Comparison of ENCODE assay signal across 1 cellular context in the genomic region with DNA sequence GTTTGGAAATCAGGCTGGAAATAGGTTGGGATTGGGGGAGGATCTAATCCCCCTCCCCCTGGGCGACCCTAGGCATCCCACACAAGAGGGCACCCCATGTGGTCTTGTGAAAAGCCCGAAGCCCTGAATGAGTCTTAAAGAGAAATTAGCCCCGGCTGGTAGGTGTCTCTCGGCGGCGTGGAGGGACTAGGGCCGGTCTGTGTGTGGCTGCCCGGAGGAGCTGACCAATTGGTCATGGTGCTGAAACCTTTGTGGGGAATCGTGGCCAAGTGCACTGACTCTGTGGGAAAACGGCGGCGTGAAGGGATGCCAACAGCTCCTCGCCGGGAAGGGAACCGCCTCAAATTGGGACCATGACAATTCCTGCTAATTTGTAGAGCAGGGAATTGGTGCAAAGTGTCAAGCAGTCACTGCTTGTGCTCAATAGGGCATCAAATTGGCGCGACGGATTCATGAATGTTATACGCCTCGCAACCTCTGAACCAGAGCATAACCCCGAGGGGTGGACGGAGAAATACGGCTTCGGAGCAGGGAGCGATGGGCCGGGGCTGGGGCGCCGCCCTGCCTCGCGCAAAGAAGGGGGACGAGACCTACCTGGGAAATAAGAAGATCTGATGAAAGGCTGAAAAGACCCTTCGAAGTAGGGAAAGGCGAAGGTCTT.
A peak's percentile ranks its signal among the peaks of the same experiment; 100 is the strongest.
TF ChIP-seq lines count a peak whose summit lies in the region.

No MANE protein-coding gene starts in this region.

TF ChIP-seq in WTC11, 78 proteins besides CTCF, POLR2A, EP300 and RAD21 (continued from another document):
- TF ChIP-seq, protein P1, sequence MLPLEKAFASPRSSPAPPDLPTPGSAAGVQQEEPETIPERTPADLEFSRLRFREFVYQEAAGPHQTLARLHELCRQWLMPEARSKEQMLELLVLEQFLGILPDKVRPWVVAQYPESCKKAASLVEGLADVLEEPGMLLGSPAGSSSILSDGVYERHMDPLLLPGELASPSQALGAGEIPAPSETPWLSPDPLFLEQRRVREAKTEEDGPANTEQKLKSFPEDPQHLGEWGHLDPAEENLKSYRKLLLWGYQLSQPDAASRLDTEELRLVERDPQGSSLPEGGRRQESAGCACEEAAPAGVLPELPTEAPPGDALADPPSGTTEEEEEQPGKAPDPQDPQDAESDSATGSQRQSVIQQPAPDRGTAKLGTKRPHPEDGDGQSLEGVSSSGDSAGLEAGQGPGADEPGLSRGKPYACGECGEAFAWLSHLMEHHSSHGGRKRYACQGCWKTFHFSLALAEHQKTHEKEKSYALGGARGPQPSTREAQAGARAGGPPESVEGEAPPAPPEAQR (CRISPR knock-in tag; IDR thresholded peaks at IDR 0.05), result no peak
- TF ChIP-seq NR3C1 (CRISPR knock-in tag; conservative IDR thresholded peaks at IDR 0.05; ENCODE audit: low read depth) (0 out of 2 replicates have a peak, but pooled peaks have one; percentile 33), FOXP1 (CRISPR knock-in tag; IDR thresholded peaks at IDR 0.05; ENCODE audit: borderline replicate concordance) (peak; percentile 72), OVOL2 (CRISPR knock-in tag; IDR thresholded peaks at IDR 0.05; ENCODE audit: borderline replicate concordance) (no peak), ZNF219 (CRISPR knock-in tag; IDR thresholded peaks at IDR 0.05; ENCODE audit: borderline replicate concordance) (0 out of 2 replicates have a peak, but pooled peaks have one; percentile 58), PRDM15 (CRISPR knock-in tag; IDR thresholded peaks at IDR 0.05) (no peak), NFYB (CRISPR knock-in tag; conservative IDR thresholded peaks at IDR 0.05; ENCODE audit: low read depth) (0 out of 2 replicates have a peak, but pooled peaks have one; percentile 12), SMAD4 (CRISPR knock-in tag; IDR thresholded peaks at IDR 0.05) (0 out of 2 replicates have a peak, but pooled peaks have one; percentile 51), NFE2L1 (CRISPR knock-in tag; IDR thresholded peaks at IDR 0.05) (0 out of 2 replicates have a peak, but pooled peaks have one; percentile 38), ESRRA (CRISPR knock-in tag; IDR thresholded peaks at IDR 0.05; ENCODE audit: borderline replicate concordance) (peak; percentile 74; the same call in 1 of the 2 replicates), TEAD4 (CRISPR knock-in tag; IDR thresholded peaks at IDR 0.05) (0 out of 2 replicates have a peak, but pooled peaks have one; percentile 47)
- TF ChIP-seq, protein P2, sequence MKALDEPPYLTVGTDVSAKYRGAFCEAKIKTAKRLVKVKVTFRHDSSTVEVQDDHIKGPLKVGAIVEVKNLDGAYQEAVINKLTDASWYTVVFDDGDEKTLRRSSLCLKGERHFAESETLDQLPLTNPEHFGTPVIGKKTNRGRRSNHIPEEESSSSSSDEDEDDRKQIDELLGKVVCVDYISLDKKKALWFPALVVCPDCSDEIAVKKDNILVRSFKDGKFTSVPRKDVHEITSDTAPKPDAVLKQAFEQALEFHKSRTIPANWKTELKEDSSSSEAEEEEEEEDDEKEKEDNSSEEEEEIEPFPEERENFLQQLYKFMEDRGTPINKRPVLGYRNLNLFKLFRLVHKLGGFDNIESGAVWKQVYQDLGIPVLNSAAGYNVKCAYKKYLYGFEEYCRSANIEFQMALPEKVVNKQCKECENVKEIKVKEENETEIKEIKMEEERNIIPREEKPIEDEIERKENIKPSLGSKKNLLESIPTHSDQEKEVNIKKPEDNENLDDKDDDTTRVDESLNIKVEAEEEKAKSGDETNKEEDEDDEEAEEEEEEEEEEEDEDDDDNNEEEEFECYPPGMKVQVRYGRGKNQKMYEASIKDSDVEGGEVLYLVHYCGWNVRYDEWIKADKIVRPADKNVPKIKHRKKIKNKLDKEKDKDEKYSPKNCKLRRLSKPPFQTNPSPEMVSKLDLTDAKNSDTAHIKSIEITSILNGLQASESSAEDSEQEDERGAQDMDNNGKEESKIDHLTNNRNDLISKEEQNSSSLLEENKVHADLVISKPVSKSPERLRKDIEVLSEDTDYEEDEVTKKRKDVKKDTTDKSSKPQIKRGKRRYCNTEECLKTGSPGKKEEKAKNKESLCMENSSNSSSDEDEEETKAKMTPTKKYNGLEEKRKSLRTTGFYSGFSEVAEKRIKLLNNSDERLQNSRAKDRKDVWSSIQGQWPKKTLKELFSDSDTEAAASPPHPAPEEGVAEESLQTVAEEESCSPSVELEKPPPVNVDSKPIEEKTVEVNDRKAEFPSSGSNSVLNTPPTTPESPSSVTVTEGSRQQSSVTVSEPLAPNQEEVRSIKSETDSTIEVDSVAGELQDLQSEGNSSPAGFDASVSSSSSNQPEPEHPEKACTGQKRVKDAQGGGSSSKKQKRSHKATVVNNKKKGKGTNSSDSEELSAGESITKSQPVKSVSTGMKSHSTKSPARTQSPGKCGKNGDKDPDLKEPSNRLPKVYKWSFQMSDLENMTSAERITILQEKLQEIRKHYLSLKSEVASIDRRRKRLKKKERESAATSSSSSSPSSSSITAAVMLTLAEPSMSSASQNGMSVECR (CRISPR knock-in tag; IDR thresholded peaks at IDR 0.05; ENCODE audit: borderline replicate concordance), result peak; percentile 80
- TF ChIP-seq, protein P3, sequence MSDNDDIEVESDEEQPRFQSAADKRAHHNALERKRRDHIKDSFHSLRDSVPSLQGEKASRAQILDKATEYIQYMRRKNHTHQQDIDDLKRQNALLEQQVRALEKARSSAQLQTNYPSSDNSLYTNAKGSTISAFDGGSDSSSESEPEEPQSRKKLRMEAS (CRISPR knock-in tag; IDR thresholded peaks at IDR 0.05), result 0 out of 2 replicates have a peak, but pooled peaks have one; percentile 24
- TF ChIP-seq, protein P4, sequence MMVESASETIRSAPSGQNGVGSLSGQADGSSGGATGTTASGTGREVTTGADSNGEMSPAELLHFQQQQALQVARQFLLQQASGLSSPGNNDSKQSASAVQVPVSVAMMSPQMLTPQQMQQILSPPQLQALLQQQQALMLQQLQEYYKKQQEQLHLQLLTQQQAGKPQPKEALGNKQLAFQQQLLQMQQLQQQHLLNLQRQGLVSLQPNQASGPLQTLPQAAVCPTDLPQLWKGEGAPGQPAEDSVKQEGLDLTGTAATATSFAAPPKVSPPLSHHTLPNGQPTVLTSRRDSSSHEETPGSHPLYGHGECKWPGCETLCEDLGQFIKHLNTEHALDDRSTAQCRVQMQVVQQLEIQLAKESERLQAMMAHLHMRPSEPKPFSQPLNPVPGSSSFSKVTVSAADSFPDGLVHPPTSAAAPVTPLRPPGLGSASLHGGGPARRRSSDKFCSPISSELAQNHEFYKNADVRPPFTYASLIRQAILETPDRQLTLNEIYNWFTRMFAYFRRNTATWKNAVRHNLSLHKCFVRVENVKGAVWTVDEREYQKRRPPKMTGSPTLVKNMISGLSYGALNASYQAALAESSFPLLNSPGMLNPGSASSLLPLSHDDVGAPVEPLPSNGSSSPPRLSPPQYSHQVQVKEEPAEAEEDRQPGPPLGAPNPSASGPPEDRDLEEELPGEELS (CRISPR knock-in tag; IDR thresholded peaks at IDR 0.05), result 0 out of 2 replicates have a peak, but pooled peaks have one; percentile 23
